ENCODE assay signal across 34 cellular contexts in the genomic region with DNA sequence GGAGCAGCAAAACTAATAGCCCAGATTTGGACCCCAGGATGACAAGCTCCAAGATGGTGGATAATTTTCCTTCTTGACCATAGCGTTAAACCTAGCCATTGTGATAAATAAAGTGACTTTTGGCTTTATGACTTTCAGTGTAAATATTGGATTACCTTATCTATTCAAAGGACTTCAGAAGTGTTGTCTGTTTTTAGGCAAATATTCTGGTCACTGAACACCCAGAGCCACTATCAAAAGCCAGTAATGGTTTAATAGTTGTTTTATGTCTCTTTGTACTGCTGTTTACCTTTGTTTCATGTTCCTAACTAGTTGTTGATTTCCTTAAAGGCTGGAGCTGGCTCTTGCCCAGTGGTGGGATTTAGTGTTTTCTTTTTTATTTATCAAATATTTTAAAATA.
"Had no signal": no experiment of that assay in that cellular context is flagged by ENCODE, and none has a peak within 500 bp of the region (broad histone marks: within the 10 kb centered on the region; RNA-seq: fewer than 3 reads in every experiment).

No MANE protein-coding gene starts in this region.

- H3K27ac Mint-ChIP-seq: activated B cell treated with CpG ODN at 0.5 μM for 24 hours; activated CD8-positive, alpha-beta T cell treated with anti-CD3 and anti-CD28 coated beads for 36 hours; activated naive CD4-positive, alpha-beta T cell treated with anti-CD3 and anti-CD28 coated beads for 36 hours; activated naive CD4-positive, alpha-beta T cell treated with anti-CD3 and anti-CD28 coated beads, Interleukin-2, amount 50 U/mL, for 24 hours; activated naive CD8-positive, alpha-beta T cell treated with anti-CD3 and anti-CD28 coated beads for 36 hours; activated naive CD8-positive, alpha-beta T cell treated with anti-CD3 and anti-CD28 coated beads, Interleukin-2, amount 50 U/mL, for 24 hours; activated T-helper 1 cell treated with anti-CD3 and anti-CD28 coated beads, Interleukin-12 subunit alpha, Interleukin-12 subunit beta, Interleukin-2, Interleukin-4 antibody, amounts not matched to agents 30 ng/mL and 10 ng/mL and 1 ng/mL, durations not matched to agents 14 hours and 24 hours and 36 hours; activated T-helper 2 cell treated with anti-CD3 and anti-CD28 coated beads, Interferon-gamma antibody, Interleukin-2, Interleukin-4, amounts not matched to agents 10 μg/mL and 5 μg/mL and 100 μg/mL, durations not matched to agents 14 hours and 24 hours and 36 hours; effector memory CD8-positive, alpha-beta T cell; T-helper 17 cell; T-helper 2 cell treated with Interferon-gamma antibody and Interleukin-4, amounts not matched to agents 5 μg/mL and 100 μg/mL, for 36 hours had no signal

- H3K4me1 ChIP-seq: adrenal gland, body of pancreas, esophagus squamous epithelium had no signal

- H3K9me3 ChIP-seq: adrenal gland, body of pancreas, esophagus squamous epithelium had no signal

- H3K4me3 Mint-ChIP-seq: activated B cell treated with CpG ODN at 0.5 μM for 24 hours; activated CD8-positive, alpha-beta T cell treated with anti-CD3 and anti-CD28 coated beads for 36 hours; activated naive CD4-positive, alpha-beta T cell treated with anti-CD3 and anti-CD28 coated beads for 36 hours; activated naive CD4-positive, alpha-beta T cell treated with anti-CD3 and anti-CD28 coated beads, Interleukin-2, amount 50 U/mL, for 24 hours; activated naive CD8-positive, alpha-beta T cell treated with anti-CD3 and anti-CD28 coated beads for 36 hours; activated naive CD8-positive, alpha-beta T cell treated with anti-CD3 and anti-CD28 coated beads, Interleukin-2, amount 50 U/mL, for 24 hours; activated T-helper 1 cell treated with anti-CD3 and anti-CD28 coated beads, Interleukin-12 subunit alpha, Interleukin-12 subunit beta, Interleukin-2, Interleukin-4 antibody, amounts not matched to agents 30 ng/mL and 10 ng/mL and 1 ng/mL, durations not matched to agents 14 hours and 24 hours and 36 hours; effector memory CD8-positive, alpha-beta T cell; T-helper 17 cell; T-helper 2 cell treated with Interferon-gamma antibody and Interleukin-4, amounts not matched to agents 5 μg/mL and 100 μg/mL, for 36 hours had no signal

- H3K27me3 ChIP-seq: adrenal gland, body of pancreas, esophagus squamous epithelium had no signal

- H3K4me1 Mint-ChIP-seq: activated B cell treated with CpG ODN at 0.5 μM for 24 hours; activated naive CD4-positive, alpha-beta T cell treated with anti-CD3 and anti-CD28 coated beads, Interleukin-2, amount 50 U/mL, for 24 hours; activated naive CD8-positive, alpha-beta T cell treated with anti-CD3 and anti-CD28 coated beads for 36 hours; activated naive CD8-positive, alpha-beta T cell treated with anti-CD3 and anti-CD28 coated beads, Interleukin-2, amount 50 U/mL, for 24 hours; T-helper 17 cell had no signal

- H3K9me3 Mint-ChIP-seq: activated CD8-positive, alpha-beta T cell treated with anti-CD3 and anti-CD28 coated beads for 36 hours; activated naive CD4-positive, alpha-beta T cell treated with anti-CD3 and anti-CD28 coated beads for 36 hours; activated naive CD4-positive, alpha-beta T cell treated with anti-CD3 and anti-CD28 coated beads, Interleukin-2, amount 50 U/mL, for 24 hours; activated T-helper 1 cell treated with anti-CD3 and anti-CD28 coated beads, Interleukin-12 subunit alpha, Interleukin-12 subunit beta, Interleukin-2, Interleukin-4 antibody, amounts not matched to agents 30 ng/mL and 10 ng/mL and 1 ng/mL, durations not matched to agents 14 hours and 24 hours and 36 hours; activated T-helper 2 cell treated with anti-CD3 and anti-CD28 coated beads, Interferon-gamma antibody, Interleukin-2, Interleukin-4, amounts not matched to agents 10 μg/mL and 5 μg/mL and 100 μg/mL, durations not matched to agents 14 hours and 24 hours and 36 hours; effector memory CD8-positive, alpha-beta T cell; T-helper 2 cell treated with Interferon-gamma antibody and Interleukin-4, amounts not matched to agents 5 μg/mL and 100 μg/mL, for 36 hours had no signal

- H3K36me3 ChIP-seq: adrenal gland, esophagus squamous epithelium, WERI-Rb-1 had no signal

- ATAC-seq: activated CD4-positive, CD25-positive, alpha-beta regulatory T cell treated with anti-CD3 and anti-CD28 coated beads, Interleukin-2, amount 50 U/mL, for 24 hours; activated CD8-positive, alpha-beta T cell treated with anti-CD3 and anti-CD28 coated beads for 36 hours; activated naive CD8-positive, alpha-beta T cell treated with anti-CD3 and anti-CD28 coated beads, Interleukin-2, amount 50 U/mL, for 24 hours; body of pancreas; effector memory CD8-positive, alpha-beta T cell; T-helper 17 cell had no signal

- DNase-seq: activated B cell treated with CpG ODN at 0.5 μM for 24 hours; activated CD4-positive, alpha-beta T cell treated with anti-CD3 and anti-CD28 coated beads for 48 hours; activated CD4-positive, alpha-beta T cell treated with anti-CD3 and anti-CD28 coated beads, Interleukin-2, amount 50 U/mL, for 1 hour; activated CD4-positive, alpha-beta T cell treated with anti-CD3 and anti-CD28 coated beads, Interleukin-2, amount 50 U/mL, for 48 hours; activated CD8-positive, alpha-beta memory T cell treated with anti-CD3 and anti-CD28 coated beads for 24 hours; activated CD8-positive, alpha-beta T cell treated with anti-CD3 and anti-CD28 coated beads for 36 hours; activated effector memory CD4-positive, alpha-beta T cell treated with anti-CD3 and anti-CD28 coated beads, Interleukin-2, amount 50 U/mL, for 16 hours; activated naive CD4-positive, alpha-beta T cell treated with anti-CD3 and anti-CD28 coated beads for 36 hours; activated naive CD8-positive, alpha-beta T cell treated with anti-CD3 and anti-CD28 coated beads for 36 hours; activated naive CD8-positive, alpha-beta T cell treated with anti-CD3 and anti-CD28 coated beads, Interleukin-2, amount 50 U/mL, for 24 hours; activated T-cell treated with anti-CD3 and anti-CD28 coated beads, Interleukin-2, amount 50 U/mL, for 48 hours; adrenal gland; amygdala; aorta; body of pancreas; caudate nucleus; cortex of kidney; dermis blood vessel endothelial cell; effector CD4-positive, alpha-beta T cell; effector memory CD8-positive, alpha-beta T cell; esophagus squamous epithelium; head of caudate nucleus; T-helper 1 cell; T-helper 17 cell; T1000; WERI-Rb-1 had no signal

- H3K36me3 Mint-ChIP-seq: activated naive CD4-positive, alpha-beta T cell treated with anti-CD3 and anti-CD28 coated beads, Interleukin-2, amount 50 U/mL, for 24 hours; activated naive CD8-positive, alpha-beta T cell treated with anti-CD3 and anti-CD28 coated beads for 36 hours had no signal

- H3K27ac ChIP-seq: adrenal gland, body of pancreas, epithelial cell of prostate, esophagus squamous epithelium, WERI-Rb-1 had no signal

- FAIRE-seq: colon, endothelial cell of umbilical vein had no signal

- H3K4me3 ChIP-seq: adrenal gland, body of pancreas, esophagus squamous epithelium had no signal
